In the genomic region with DNA sequence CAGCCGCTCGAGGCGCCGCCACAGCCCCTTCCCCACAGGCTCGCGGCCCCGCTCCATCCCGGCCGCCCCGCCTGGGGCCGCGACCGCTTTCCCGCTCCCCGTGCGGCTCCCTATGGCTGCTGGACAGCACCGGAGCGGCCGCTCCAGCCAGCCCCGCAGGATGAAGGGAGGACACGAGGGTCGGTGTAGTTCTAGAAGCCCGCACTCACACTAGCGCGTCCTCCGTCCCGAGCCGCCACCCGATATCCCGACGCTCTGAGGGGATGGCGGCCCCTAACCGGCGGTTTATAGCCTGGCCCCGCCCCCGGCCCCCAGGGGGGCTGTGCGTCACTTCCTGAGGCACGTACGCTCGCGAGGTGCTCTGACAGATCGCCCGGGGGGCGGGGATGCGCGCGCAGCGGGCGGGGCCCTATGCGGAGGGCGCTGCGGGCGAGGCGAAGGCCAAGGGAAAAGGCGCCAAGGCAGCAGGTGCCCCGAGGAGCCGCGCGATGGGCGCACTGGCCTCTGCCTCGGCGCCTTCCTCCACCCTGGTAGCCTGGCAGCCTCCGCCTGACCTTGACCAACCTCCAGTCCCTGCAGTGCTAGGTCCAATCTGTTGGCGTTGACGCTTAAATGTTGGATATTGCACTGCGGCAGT, we compare ENCODE assay signal across 1 cellular context.
TF ChIP-seq lines count a peak whose summit lies in the region.

Gene TFRC, minus strand, starts transcription at position 257 of the 637 bp plus-strand sequence. CDS start 4,991 bp downstream, outside the sequence.

TF ChIP-seq in K562, 482 proteins besides CTCF, POLR2A, EP300 and RAD21 (continued from another document and continues in another):
- TF ChIP-seq, protein P1, sequence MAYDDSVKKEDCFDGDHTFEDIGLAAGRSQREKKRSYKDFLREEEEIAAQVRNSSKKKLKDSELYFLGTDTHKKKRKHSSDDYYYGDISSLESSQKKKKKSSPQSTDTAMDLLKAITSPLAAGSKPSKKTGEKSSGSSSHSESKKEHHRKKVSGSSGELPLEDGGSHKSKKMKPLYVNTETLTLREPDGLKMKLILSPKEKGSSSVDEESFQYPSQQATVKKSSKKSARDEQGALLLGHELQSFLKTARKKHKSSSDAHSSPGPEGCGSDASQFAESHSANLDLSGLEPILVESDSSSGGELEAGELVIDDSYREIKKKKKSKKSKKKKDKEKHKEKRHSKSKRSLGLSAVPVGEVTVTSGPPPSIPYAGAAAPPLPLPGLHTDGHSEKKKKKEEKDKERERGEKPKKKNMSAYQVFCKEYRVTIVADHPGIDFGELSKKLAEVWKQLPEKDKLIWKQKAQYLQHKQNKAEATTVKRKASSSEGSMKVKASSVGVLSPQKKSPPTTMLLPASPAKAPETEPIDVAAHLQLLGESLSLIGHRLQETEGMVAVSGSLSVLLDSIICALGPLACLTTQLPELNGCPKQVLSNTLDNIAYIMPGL (CRISPR knock-in tag; IDR thresholded peaks at IDR 0.05): no peak
- TF ChIP-seq ZNF263 (CRISPR knock-in tag; IDR thresholded peaks at IDR 0.05; ENCODE audit: borderline replicate concordance) (no peak; the same call in 1 of the 2 replicates), CTCFL (IDR thresholded peaks at IDR 0.05; ENCODE audit: borderline replicate concordance, insufficient read depth, low read depth, low read length, poor library complexity, severe bottlenecking) (no peak), BRCA1 (IDR thresholded peaks at IDR 0.05) (no peak), BRCA1 (CRISPR knock-in tag; IDR thresholded peaks at IDR 0.05) (no peak; the same call in 1 of the 2 replicates), SUPT5H (IDR thresholded peaks at IDR 0.05) (peak; percentile 100), ATF2 (CRISPR knock-in tag; IDR thresholded peaks at IDR 0.05) (no peak), ZNF764 (CRISPR knock-in tag; IDR thresholded peaks at IDR 0.05; ENCODE audit: low read depth) (no peak), C11orf30 (IDR thresholded peaks at IDR 0.05; ENCODE audit: low read depth) (no peak), RB1 (IDR thresholded peaks at IDR 0.05; ENCODE audit: low read depth) (peak; percentile 92), RBFOX2 (IDR thresholded peaks at IDR 0.05; ENCODE audit: low read depth, low read length) (peak; percentile 100), ZBTB11 (CRISPR knock-in tag; IDR thresholded peaks at IDR 0.05) (peak in 2 of 3 experiments; percentile 13 to 38; a peak in 1 of 6 replicates), STAT5B (CRISPR knock-in tag; IDR thresholded peaks at IDR 0.05) (no peak), ZBTB17 (CRISPR knock-in tag; IDR thresholded peaks at IDR 0.05) (peak; percentile 73), ZNF347 (CRISPR knock-in tag; IDR thresholded peaks at IDR 0.05; ENCODE audit: low read depth) (no peak), HMG20B (CRISPR knock-in tag; IDR thresholded peaks at IDR 0.05) (no peak), PTTG1 (tag; IDR thresholded peaks at IDR 0.05; ENCODE audit: low read depth) (no peak), HNRNPLL (IDR thresholded peaks at IDR 0.05; ENCODE audit: low read depth, low read length, poor library complexity, severe bottlenecking) (peak; percentile 72), POU5F1 (IDR thresholded peaks at IDR 0.05; ENCODE audit: borderline replicate concordance, low read depth, low read length, partially characterized antibody) (no peak), HSF4 (CRISPR knock-in tag; IDR thresholded peaks at IDR 0.05; ENCODE audit: borderline replicate concordance) (no peak), ASH1L (IDR thresholded peaks at IDR 0.05; ENCODE audit: borderline replicate concordance, low read depth, partially characterized antibody) (no peak), NCOA2 (IDR thresholded peaks at IDR 0.05; ENCODE audit: partially characterized antibody in 2 of 2) (no peak), ZNF586 (CRISPR knock-in tag; conservative IDR thresholded peaks at IDR 0.05) (no peak), CBX2 (IDR thresholded peaks at IDR 0.05; ENCODE audit: insufficient read depth, low read length, poor library complexity, severe bottlenecking) (no peak), PHB2 (IDR thresholded peaks at IDR 0.05; ENCODE audit: low read depth) (no peak), NFIX (CRISPR knock-in tag; IDR thresholded peaks at IDR 0.05; ENCODE audit: low read depth) (no peak), ELK1 (CRISPR knock-in tag; IDR thresholded peaks at IDR 0.05) (no peak), EZH2 (IDR thresholded peaks at IDR 0.05; ENCODE audit: borderline replicate concordance, low read depth, low read length) (no peak), EWSR1 (IDR thresholded peaks at IDR 0.05; ENCODE audit: borderline replicate concordance, low read depth, partially characterized antibody) (no peak), ZNF174 (CRISPR knock-in tag; IDR thresholded peaks at IDR 0.05) (no peak), U2AF2 (optimal IDR thresholded peaks at IDR 0.05; ENCODE audit: low read depth, low read length) (no peak), HNRNPK (IDR thresholded peaks at IDR 0.05; ENCODE audit: low read depth, low read length, poor library complexity, severe bottlenecking) (no peak), TRIM28 (IDR thresholded peaks at IDR 0.05) (no peak), BCL6 (CRISPR knock-in tag; IDR thresholded peaks at IDR 0.05) (no peak)
- TF ChIP-seq, protein P2, sequence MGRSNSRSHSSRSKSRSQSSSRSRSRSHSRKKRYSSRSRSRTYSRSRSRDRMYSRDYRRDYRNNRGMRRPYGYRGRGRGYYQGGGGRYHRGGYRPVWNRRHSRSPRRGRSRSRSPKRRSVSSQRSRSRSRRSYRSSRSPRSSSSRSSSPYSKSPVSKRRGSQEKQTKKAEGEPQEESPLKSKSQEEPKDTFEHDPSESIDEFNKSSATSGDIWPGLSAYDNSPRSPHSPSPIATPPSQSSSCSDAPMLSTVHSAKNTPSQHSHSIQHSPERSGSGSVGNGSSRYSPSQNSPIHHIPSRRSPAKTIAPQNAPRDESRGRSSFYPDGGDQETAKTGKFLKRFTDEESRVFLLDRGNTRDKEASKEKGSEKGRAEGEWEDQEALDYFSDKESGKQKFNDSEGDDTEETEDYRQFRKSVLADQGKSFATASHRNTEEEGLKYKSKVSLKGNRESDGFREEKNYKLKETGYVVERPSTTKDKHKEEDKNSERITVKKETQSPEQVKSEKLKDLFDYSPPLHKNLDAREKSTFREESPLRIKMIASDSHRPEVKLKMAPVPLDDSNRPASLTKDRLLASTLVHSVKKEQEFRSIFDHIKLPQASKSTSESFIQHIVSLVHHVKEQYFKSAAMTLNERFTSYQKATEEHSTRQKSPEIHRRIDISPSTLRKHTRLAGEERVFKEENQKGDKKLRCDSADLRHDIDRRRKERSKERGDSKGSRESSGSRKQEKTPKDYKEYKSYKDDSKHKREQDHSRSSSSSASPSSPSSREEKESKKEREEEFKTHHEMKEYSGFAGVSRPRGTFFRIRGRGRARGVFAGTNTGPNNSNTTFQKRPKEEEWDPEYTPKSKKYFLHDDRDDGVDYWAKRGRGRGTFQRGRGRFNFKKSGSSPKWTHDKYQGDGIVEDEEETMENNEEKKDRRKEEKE (IDR thresholded peaks at IDR 0.05; ENCODE audit: borderline replicate concordance in 1 of 2, control insufficient read depth in 1 of 2, low read depth in 2 of 2, low read length in 1 of 2): peak in 1 of 2 experiments; percentile 74; a peak in 1 of 4 replicates
- TF ChIP-seq, protein P3, sequence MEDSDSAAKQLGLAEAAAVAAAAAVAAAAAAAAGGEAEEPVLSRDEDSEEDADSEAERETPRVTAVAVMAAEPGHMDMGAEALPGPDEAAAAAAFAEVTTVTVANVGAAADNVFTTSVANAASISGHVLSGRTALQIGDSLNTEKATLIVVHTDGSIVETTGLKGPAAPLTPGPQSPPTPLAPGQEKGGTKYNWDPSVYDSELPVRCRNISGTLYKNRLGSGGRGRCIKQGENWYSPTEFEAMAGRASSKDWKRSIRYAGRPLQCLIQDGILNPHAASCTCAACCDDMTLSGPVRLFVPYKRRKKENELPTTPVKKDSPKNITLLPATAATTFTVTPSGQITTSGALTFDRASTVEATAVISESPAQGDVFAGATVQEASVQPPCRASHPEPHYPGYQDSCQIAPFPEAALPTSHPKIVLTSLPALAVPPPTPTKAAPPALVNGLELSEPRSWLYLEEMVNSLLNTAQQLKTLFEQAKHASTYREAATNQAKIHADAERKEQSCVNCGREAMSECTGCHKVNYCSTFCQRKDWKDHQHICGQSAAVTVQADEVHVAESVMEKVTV (CRISPR knock-in tag; IDR thresholded peaks at IDR 0.05): 0 out of 2 replicates have a peak, but pooled peaks have one; percentile 6
- TF ChIP-seq, protein P4, sequence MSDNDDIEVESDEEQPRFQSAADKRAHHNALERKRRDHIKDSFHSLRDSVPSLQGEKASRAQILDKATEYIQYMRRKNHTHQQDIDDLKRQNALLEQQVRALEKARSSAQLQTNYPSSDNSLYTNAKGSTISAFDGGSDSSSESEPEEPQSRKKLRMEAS (CRISPR knock-in tag; IDR thresholded peaks at IDR 0.05): peak; percentile 76
